8 cellular contexts compared by ENCODE assay signal in genomic region chr10:96831867-96832720, GRCh38. TPM values are rescaled to one million over a fixed set of nuclear protein-coding genes. Genes with fewer than 3 reads are reported as not detected.
DNase-seq lines count a peak whose midpoint lies in the region; ATAC-seq, FAIRE-seq and TF ChIP-seq lines count a peak whose summit lies in the region.

Gene LCOR, plus strand, starts transcription at chr10:96832298. Its CDS starts 116,760 bp downstream, at chr10:96949058.

- H3K27ac Mint-ChIP-seq in central memory CD8-positive, alpha-beta T cell (ENCODE audit: low read depth), result peak within 1 kb of the TSS; percentile 95

- POLR2A ChIA-PET in AG04449 (lab: Yijun Ruan, JAX), result interaction anchor here (0.6 to 1.1 kb wide), 3 partner anchors 19 to 456 kb away, joined by 3 to 4 read pairs (median 4); no protein-coding TSS in a partner anchor

- peaks cover 14% of the 10 kb centered on the region in 2 donors for H3K4me1 ChIP-seq in kidney (ENCODE audit: control insufficient read depth in 1 of 2, insufficient read depth in 1 of 2, low read depth in 1 of 2, low read length in 2 of 2)

- DNase-seq in AG04449 (ENCODE audit: low read depth, low spot score) (no peak), NCI-H226 (peak; percentile 91), kidney (peak; percentile 94)
- DNase-seq in activated CD4-positive, CD25-positive, alpha-beta regulatory T cell treated with anti-CD3 and anti-CD28 coated beads, Interleukin-2, amount 50 U/mL, for 72 hours, result peak; percentile 82
- peak; percentile 70 to 75 for DNase-seq in central memory CD8-positive, alpha-beta T cell (ENCODE audit: low spot score in 2 of 2)
- DNase-seq in stimulated activated CD4-positive, alpha-beta T cell treated with anti-CD3 and anti-CD28 coated beads, Interleukin-15, amount 100 ng/mL, for 1 hour (ENCODE audit: low read depth in 1 of 2, low spot score in 1 of 2), result peak; percentile 66 to 73

- H3K36me3 Mint-ChIP-seq in central memory CD8-positive, alpha-beta T cell (ENCODE audit: insufficient read depth), result peaks cover 9% of the 10 kb centered on the region

- CTCF ChIA-PET in AG04449 (lab: Yijun Ruan, JAX), result interaction anchor here (0.6 to 2.3 kb wide), 4 partner anchors 15 to 457 kb away, joined by 3 to 8 read pairs (median 4); no protein-coding TSS in a partner anchor

- no peak for FAIRE-seq in kidney (lab: Jason Lieb, UNC)

- ATAC-seq in GM18868 (IDR thresholded peaks at IDR 0.05; ENCODE audit: unreplicated experiment) (peak; percentile 56), HG03097 (IDR thresholded peaks at IDR 0.05; ENCODE audit: low FRiP score, unreplicated experiment) (peak; percentile 49)
- peak; percentile 76 for ATAC-seq in central memory CD8-positive, alpha-beta T cell (replicated peaks; ENCODE audit: extremely low read depth, poor library complexity, severe bottlenecking)

- TF ChIP-seq CTCF in AG04449 (IDR thresholded peaks at IDR 0.05; ENCODE audit: insufficient read depth, low read length, missing control alignments) (no peak), kidney (IDR thresholded peaks at IDR 0.05; ENCODE audit: borderline replicate concordance, extremely low read depth, insufficient read depth) (no peak)

- no peaks in the 10 kb centered on the region for H3K9me3 Mint-ChIP-seq in central memory CD8-positive, alpha-beta T cell

- H3K4me3 ChIP-seq in AG04449 (ENCODE audit: low read depth, low read length) (peak within 1 kb of the TSS; percentile 79), kidney (ENCODE audit: low read length in 2 of 2) (peak within 1 kb of the TSS; percentile 63 to 72)

- H3K4me1 Mint-ChIP-seq in central memory CD8-positive, alpha-beta T cell, result peaks cover 46% of the 10 kb centered on the region

- no peaks in the 10 kb centered on the region for H3K36me3 ChIP-seq in kidney (ENCODE audit: control insufficient read depth in 1 of 2, insufficient read depth in 2 of 2, low read length in 2 of 2)

- no peaks in the 10 kb centered on the region for H3K27me3 Mint-ChIP-seq in central memory CD8-positive, alpha-beta T cell

- H3K9ac ChIP-seq in kidney (ENCODE audit: low read length in 2 of 2), result peak within 1 kb of the TSS; percentile 22 to 63

- H3K4me3 Mint-ChIP-seq in central memory CD8-positive, alpha-beta T cell, result peak within 1 kb of the TSS; percentile 92

- intact Hi-C loops in kidney (cut with DNase I), result no loop called here

- no peaks in the 10 kb centered on the region for H3K9me3 ChIP-seq in kidney (ENCODE audit: control insufficient read depth in 1 of 2, low read length in 2 of 2)

- H3K27ac ChIP-seq in kidney (ENCODE audit: low read depth in 2 of 2, low read length in 2 of 2), result peak within 1 kb of the TSS; percentile 90 to 92

RNA-seq across cellular contexts. Expression of gene LCOR, which starts in this region (rescaled TPM):
- total RNA-seq in kidney, result 48.5 TPM
- 2.8 TPM for polyA plus RNA-seq in kidney (ENCODE audit: insufficient read depth, low read depth, low replicate concordance)
